In genomic region chr1:86992790-86993189, GRCh38 we compare ENCODE assay signal across 25 cellular contexts.
A peak's percentile ranks its signal among the peaks of the same experiment; 100 is the strongest.
DNase-seq lines count a peak whose midpoint lies in the region; ATAC-seq, FAIRE-seq and TF ChIP-seq lines count a peak whose summit lies in the region.
"Had no signal": no experiment of that assay in that cellular context is flagged by ENCODE, and none has a peak within 500 bp of the region (broad histone marks: within the 10 kb centered on the region; RNA-seq: fewer than 3 reads in every experiment).

No MANE protein-coding gene starts in this region.

- no peaks in the 10 kb centered on the region for H3K27me3 ChIP-seq in K562 (ENCODE audit: control insufficient read depth in 2 of 2, insufficient read depth in 2 of 2, low read length in 2 of 2)
- H3K27me3 ChIP-seq in mesendoderm (ENCODE audit: insufficient read depth, low read length, poor library complexity): no peaks in the 10 kb centered on the region
- H3K27me3 ChIP-seq: adrenal gland, breast epithelium, colonic mucosa, gastroesophageal sphincter, SJSA1, upper lobe of left lung had no signal

- H3K4me3 Mint-ChIP-seq in progenitor cell of endocrine pancreas (ENCODE audit: low read depth): no peak overlapping the region
- H3K4me3 Mint-ChIP-seq: activated CD4-positive, alpha-beta T cell treated with anti-CD3 and anti-CD28 coated beads for 36 hours had no signal

- no peak for TF ChIP-seq EP300 in K562 (IDR thresholded peaks at IDR 0.05; ENCODE audit: low read length)

- TF ChIP-seq POLR2A in K562 (conservative IDR thresholded peaks at IDR 0.05): no peak

- no peaks in the 10 kb centered on the region for H3K9me3 ChIP-seq in K562 (replicated peaks; ENCODE audit: control insufficient read depth, insufficient read depth, low read depth, low read length)
- H3K9me3 ChIP-seq: adrenal gland, breast epithelium, colonic mucosa, gastroesophageal sphincter, HAP-1, prostate gland, SJSA1, upper lobe of left lung had no signal

- in situ Hi-C loops in K562 (cut with MboI): no loop called here

- H3K4me2 ChIP-seq in K562 (ENCODE audit: insufficient read depth, low read length): peak overlapping the region; percentile 43; the same call in 1 of the 2 replicates
- H3K4me2 ChIP-seq in mesendoderm (ENCODE audit: low read length): no peak overlapping the region

- POLR2A ChIA-PET in K562 (lab: Yijun Ruan, JAX): interaction anchor here (0.8 to 1.7 kb wide), 4 partner anchors 15 to 79 kb away, joined by 3 to 6 read pairs (median 4); partner anchors contain the start of genes HS2ST1 and SELENOF

- no peak overlapping the region for H3K27ac Mint-ChIP-seq in progenitor cell of endocrine pancreas
- H3K27ac Mint-ChIP-seq: activated CD4-positive, alpha-beta T cell treated with anti-CD3 and anti-CD28 coated beads for 36 hours had no signal

- H3K4me1 ChIP-seq in K562 (replicated peaks in 1 of 2; ENCODE audit: control insufficient read depth in 2 of 2, insufficient read depth in 2 of 2, low read length in 2 of 2) (peaks cover 15 to 57% of the 10 kb centered on the region in 2 experiments), mesendoderm (ENCODE audit: control insufficient read depth, low read depth, low read length) (peaks cover 4% of the 10 kb centered on the region)
- H3K4me1 ChIP-seq: breast epithelium, colonic mucosa, gastroesophageal sphincter, upper lobe of left lung had no signal

- intact Hi-C loops in K562 (cut with micrococcal nuclease): loop anchor here (1.0 kb wide), 1 partner anchor 78 kb away; the partner anchor contains the start of genes HS2ST1 and SELENOF

- H3K9ac ChIP-seq in K562 (ENCODE audit: insufficient read depth in 1 of 2, low read depth in 2 of 2, low read length in 2 of 2): peak overlapping the region in 1 of 2 experiments; percentile 48; a peak in 2 of 4 replicates
- H3K9ac ChIP-seq in mesendoderm (ENCODE audit: low read length): no peak overlapping the region

- no peak overlapping the region for H4K8ac ChIP-seq in mesendoderm (ENCODE audit: low read depth, low read length)

- no peak overlapping the region for H4K5ac ChIP-seq in mesendoderm (ENCODE audit: low read length)

- DNase-seq in DMS53 (lab: John Stamatoyannopoulos, UW) (peak; percentile 25), HT-29 (ENCODE audit: low spot score) (peak; percentile 70), K562 (ENCODE audit: extremely low read depth in 1 of 4, low spot score in 3 of 4) (peak in 1 of 4 experiments; percentile 23), mesendoderm (no peak), germinal center (ENCODE audit: low spot score) (no peak), progenitor cell of endocrine pancreas (ENCODE audit: low spot score, unreplicated experiment) (no peak), HCEC 1CT (no peak)
- no peak for DNase-seq in stimulated activated CD4-positive, alpha-beta T cell treated with anti-CD3 and anti-CD28 coated beads, Interleukin-12 subunit alpha, Interleukin-12 subunit beta, amount 100 ng/mL, for 4 hours
- DNase-seq: activated CD4-positive, alpha-beta T cell treated with anti-CD3 and anti-CD28 coated beads for 36 hours; activated naive CD4-positive, alpha-beta T cell; activated T-cell treated with anti-CD3 and anti-CD28 coated beads, Interleukin-2, amount 50 U/mL, for 48 hours; adrenal gland; colonic mucosa; islet precursor cell; NCI-H524; NK-92 treated with Interleukin-12 subunit alpha and Interleukin-12 subunit beta, amount 100 ng/mL, for 24 hours; upper lobe of left lung had no signal

- TF ChIP-seq RAD21 in K562 (CRISPR knock-in tag; conservative IDR thresholded peaks at IDR 0.05 in 1 of 2, IDR thresholded peaks at IDR 0.05 in 1 of 2): no peak

- H3K4me1 Mint-ChIP-seq in progenitor cell of endocrine pancreas (ENCODE audit: low read depth): peaks cover 19% of the 10 kb centered on the region

- no peaks in the 10 kb centered on the region for H3K36me3 Mint-ChIP-seq in progenitor cell of endocrine pancreas (ENCODE audit: insufficient read depth)

- H3K79me1 ChIP-seq in mesendoderm (ENCODE audit: low read length): peaks cover 3% of the 10 kb centered on the region

- H2AFZ ChIP-seq in K562 (ENCODE audit: low read depth, low read length): no peak overlapping the region

- H2AK5ac ChIP-seq in mesendoderm (ENCODE audit: low read length): no peak overlapping the region

- H3K9me1 ChIP-seq in K562 (ENCODE audit: control insufficient read depth, insufficient read depth, low read length): no peaks in the 10 kb centered on the region

- no peaks in the 10 kb centered on the region for H3K9me3 Mint-ChIP-seq in progenitor cell of endocrine pancreas (ENCODE audit: low read depth)

- H3K79me2 ChIP-seq in K562 (ENCODE audit: control insufficient read depth, insufficient read depth, low read length) (peaks cover 68% of the 10 kb centered on the region), mesendoderm (ENCODE audit: control insufficient read depth, insufficient read depth, low read length) (no peaks in the 10 kb centered on the region)

- peak overlapping the region; percentile 64 for H2BK15ac ChIP-seq in mesendoderm (replicated peaks; ENCODE audit: low read depth)

- ATAC-seq in K562: no peak; the same call in 2 of the 3 replicates
- ATAC-seq: activated CD4-positive, alpha-beta T cell treated with anti-CD3 and anti-CD28 coated beads for 36 hours; gastroesophageal sphincter had no signal

- no peaks in the 10 kb centered on the region for H4K20me1 ChIP-seq in K562 (replicated peaks; ENCODE audit: control insufficient read depth, insufficient read depth, low read length)

- H2BK5ac ChIP-seq in mesendoderm (ENCODE audit: low read length): no peak overlapping the region

- H3K27me3 Mint-ChIP-seq in progenitor cell of endocrine pancreas: no peaks in the 10 kb centered on the region
- H3K27me3 Mint-ChIP-seq: activated CD4-positive, alpha-beta T cell treated with anti-CD3 and anti-CD28 coated beads for 36 hours had no signal

- no TSS peak for BruUV-seq in K562 (replicated peaks; lab: Mats Ljungman, UMichigan)

- no peak overlapping the region for H3K18ac ChIP-seq in mesendoderm (ENCODE audit: low read length)

- 36% methylated on average over 3 of the region's 3 CpGs for WGBS in K562 (ENCODE audit: insufficient coverage, low coverage, missing lambda C conversion rate)
- WGBS in mesendoderm (ENCODE audit: extremely low coverage, insufficient coverage, low lambda C conversion rate): no CpG with 5 or more reads among the region's 3 CpGs

- H3K4ac ChIP-seq in mesendoderm (ENCODE audit: low read depth, low read length): no peak overlapping the region

- H3K4me3 ChIP-seq in K562: no peak overlapping the region
- no peak overlapping the region for H3K4me3 ChIP-seq in mesendoderm (ENCODE audit: low read length)
- H3K4me3 ChIP-seq: adrenal gland, breast epithelium, colonic mucosa, gastroesophageal sphincter, HAP-1, lung, prostate gland, SJSA1, upper lobe of left lung had no signal

- H3K36me3 ChIP-seq in K562 (ENCODE audit: control insufficient read depth, insufficient read depth, low read length) (no peaks in the 10 kb centered on the region), mesendoderm (ENCODE audit: control insufficient read depth, insufficient read depth, low read length) (no peaks in the 10 kb centered on the region)
- H3K36me3 ChIP-seq: adrenal gland, breast epithelium, colonic mucosa, gastroesophageal sphincter, HAP-1, prostate gland, SJSA1, upper lobe of left lung had no signal

- H3K27ac ChIP-seq in K562 (ENCODE audit: extremely low read depth, low read depth, low read length) (peak overlapping the region; percentile 77), mesendoderm (ENCODE audit: low read depth, low read length) (no peak overlapping the region)
- H3K27ac ChIP-seq: adrenal gland, breast epithelium, colonic mucosa, gastroesophageal sphincter, prostate gland, SJSA1, upper lobe of left lung had no signal

- no peak overlapping the region for H3K23ac ChIP-seq in mesendoderm (ENCODE audit: low read length)

- no peak overlapping the region for H2BK120ac ChIP-seq in mesendoderm (ENCODE audit: low read depth, low read length)

- no peak for TF ChIP-seq CTCF in K562 (IDR thresholded peaks at IDR 0.05 in 2 of 3, conservative IDR thresholded peaks at IDR 0.05 in 1 of 3; ENCODE audit: insufficient read depth in 2 of 3, low read depth in 1 of 3, low read length in 3 of 3)
- no peak for TF ChIP-seq CTCF in progenitor cell of endocrine pancreas (IDR thresholded peaks at IDR 0.05; ENCODE audit: unreplicated experiment)

- H3K56ac ChIP-seq in mesendoderm (ENCODE audit: low read length): no peak overlapping the region

- FAIRE-seq in K562 (lab: Jason Lieb, UNC): no peak
- FAIRE-seq: GM12891, TTC549 had no signal

- CTCF ChIA-PET in K562 (lab: Yijun Ruan, JAX; ENCODE audit: low intra/inter-chr PET ratio): no interaction called here

TF ChIP-seq in K562, 482 proteins besides CTCF, POLR2A, EP300 and RAD21 (continues in another document):
- TF ChIP-seq ZNF592 (IDR thresholded peaks at IDR 0.05): peak; percentile 47; the same call in 1 of the 2 replicates
- TF ChIP-seq TCFL5 (CRISPR knock-in tag; conservative IDR thresholded peaks at IDR 0.05): no peak
- no peak for TF ChIP-seq ZFP1 (CRISPR knock-in tag; IDR thresholded peaks at IDR 0.05)

Comparison
In these comparisons a context has a peak if more than half of its experiments do, and no peak if none do; other contexts are left out.
1. DNase-seq: peak in DMS53 (single experiment) and HT-29 (single experiment); none in mesendoderm (single experiment), germinal center (single experiment), progenitor cell of endocrine pancreas (single experiment), stimulated activated CD4-positive, alpha-beta T cell treated with anti-CD3 and anti-CD28 coated beads, Interleukin-12 subunit alpha, Interleukin-12 subunit beta, amount 100 ng/mL, for 4 hours (single experiment) and HCEC 1CT (single experiment).